14 cellular contexts compared by ENCODE assay signal in genomic region chr2:12694990-12695774, GRCh38. TPM values are rescaled to one million over a fixed set of nuclear protein-coding genes. Genes with fewer than 3 reads are reported as not detected.
DNase-seq lines count a peak whose midpoint lies in the region; ATAC-seq and TF ChIP-seq lines count a peak whose summit lies in the region.
"Had no signal": no experiment of that assay in that cellular context is flagged by ENCODE, and none has a peak within 500 bp of the region (broad histone marks: within the 10 kb centered on the region; RNA-seq: fewer than 3 reads in every experiment).

No MANE protein-coding gene starts in this region.

- DNase-seq in mammary epithelial cell (peak; percentile 44), GDM1 (lab: John Stamatoyannopoulos, UW) (no peak), AG08395 (ENCODE audit: low spot score) (no peak), hippocampal formation (lab: John Stamatoyannopoulos, UW) (no peak), dorsolateral prefrontal cortex (no peak)
- DNase-seq: activated CD4-positive, alpha-beta T cell treated with anti-CD3 and anti-CD28 coated beads, Interleukin-2, amount 10 ng/mL, durations not matched to agents 24 days and 14 days; CD4-positive, alpha-beta memory T cell; glutamatergic neuron; lower lobe of right lung; NCI-H446 had no signal

- WGBS in mammary epithelial cell (ENCODE audit: low coverage, missing lambda C conversion rate) = 67% methylated on average over 1 of the region's 1 CpG

- H3K27me3 ChIP-seq in mammary epithelial cell (ENCODE audit: insufficient read depth, low read length) (no peaks in the 10 kb centered on the region), dorsolateral prefrontal cortex (no peaks in the 10 kb centered on the region)

- H3K27ac ChIP-seq in mammary epithelial cell (ENCODE audit: insufficient read depth, low read depth, low read length) (no peak overlapping the region), dorsolateral prefrontal cortex (no peak overlapping the region)
- H3K27ac ChIP-seq: lower lobe of right lung had no signal

- TF ChIP-seq CTCF in mammary epithelial cell (conservative IDR thresholded peaks at IDR 0.05 in 1 of 2, IDR thresholded peaks at IDR 0.05 in 1 of 2; ENCODE audit: extremely low read depth in 1 of 2, insufficient read depth in 1 of 2, low read depth in 1 of 2, low read length in 2 of 2) = no peak
- no peak for TF ChIP-seq CTCF in dorsolateral prefrontal cortex (IDR thresholded peaks at IDR 0.05 in 54 of 56, conservative IDR thresholded peaks at IDR 0.05 in 2 of 56; ENCODE audit: low read depth in 1 of 56, partially characterized antibody in 56 of 56)

- peak; percentile 91 for ATAC-seq in GM18502 (IDR thresholded peaks at IDR 0.05; ENCODE audit: poor library complexity, unreplicated experiment)
- ATAC-seq in GM21576 (IDR thresholded peaks at IDR 0.05; ENCODE audit: unreplicated experiment) = peak; percentile 82
- peak; percentile 76 for ATAC-seq in HG03469 (IDR thresholded peaks at IDR 0.05; ENCODE audit: unreplicated experiment)
- ATAC-seq: activated naive CD4-positive, alpha-beta T cell treated with anti-CD3 and anti-CD28 coated beads, Interleukin-2, amount 50 U/mL, for 72 hours; lower lobe of right lung had no signal

- intact Hi-C loops in mammary epithelial cell (cut with micrococcal nuclease) (no loop called here), dorsolateral prefrontal cortex (cut with DNase I) (no loop called here)

- H3K4me1 ChIP-seq in mammary epithelial cell (ENCODE audit: insufficient read depth, low read length) = peaks cover 5% of the 10 kb centered on the region
- H3K4me1 ChIP-seq: lower lobe of right lung had no signal

- no peaks in the 10 kb centered on the region for H4K20me1 ChIP-seq in mammary epithelial cell (ENCODE audit: insufficient read depth, low read length)

- no peak overlapping the region for H3K4me2 ChIP-seq in mammary epithelial cell (ENCODE audit: insufficient read depth, low read depth, low read length)

- H2AFZ ChIP-seq in mammary epithelial cell (ENCODE audit: low read depth, low read length) = no peak overlapping the region

- CTCF ChIA-PET in mammary epithelial cell (lab: Charles Lee; ENCODE audit: low non-redundant PET) = no interaction called here

- dilution Hi-C loops in mammary epithelial cell (cut with HindIII; ENCODE audit: low sequenced_read_pairs) = no loop called here

- H3K4me3 ChIP-seq in mammary epithelial cell (replicated peaks in 1 of 3; ENCODE audit: insufficient read depth in 1 of 3, low read depth in 2 of 3, low read length in 3 of 3) = no peak overlapping the region
- no peak overlapping the region for H3K4me3 ChIP-seq in dorsolateral prefrontal cortex
- H3K4me3 ChIP-seq: lower lobe of right lung had no signal

- in situ Hi-C loops in mammary epithelial cell (cut with MboI; ENCODE audit: low sequenced_read_pairs in 2 of 2) = no loop called here

- no peak overlapping the region for H3K9ac ChIP-seq in mammary epithelial cell (ENCODE audit: insufficient read depth, low read length)

- BruUV-seq in mammary epithelial cell (replicated peaks; lab: Mats Ljungman, UMichigan) = no TSS peak

- H3K36me3 ChIP-seq in mammary epithelial cell (ENCODE audit: insufficient read depth, low read length) = no peaks in the 10 kb centered on the region
- H3K36me3 ChIP-seq: lower lobe of right lung had no signal

- H3K9me3 ChIP-seq in mammary epithelial cell (replicated peaks; ENCODE audit: insufficient read depth, low read length) = peaks cover 4% of the 10 kb centered on the region
- H3K9me3 ChIP-seq: lower lobe of right lung had no signal

- no peaks in the 10 kb centered on the region for H3K79me2 ChIP-seq in mammary epithelial cell (ENCODE audit: insufficient read depth, low read length)

RNA-seq across cellular contexts. Expression of gene TRIB2, which starts 21.6 kb away (rescaled TPM):
- 10 to 100 TPM in 1 of 2 donors, 1 to 10 TPM in 1; 9.0 to 30.7 TPM for total RNA-seq in mammary epithelial cell
- 10.9 TPM for polyA plus RNA-seq in mammary epithelial cell
- polyA minus RNA-seq in mammary epithelial cell = 45.0 TPM
- total RNA-seq in dorsolateral prefrontal cortex = 10 to 100 TPM; 21.5 to 86.6 (median 38.2) TPM
